Comparison of ENCODE assay signal across 9 cellular contexts in genomic region chr7:75993689-75994387, GRCh38. TPM values are rescaled to one million over a fixed set of nuclear protein-coding genes. Genes with fewer than 3 reads are reported as not detected.
A peak's percentile ranks its signal among the peaks of the same experiment; 100 is the strongest.
DNase-seq lines count a peak whose midpoint lies in the region; ATAC-seq, FAIRE-seq and TF ChIP-seq lines count a peak whose summit lies in the region.
"Had no signal": no experiment of that assay in that cellular context is flagged by ENCODE, and none has a peak within 500 bp of the region (broad histone marks: within the 10 kb centered on the region; RNA-seq: fewer than 3 reads in every experiment).

No MANE protein-coding gene starts in this region.

- H3K27ac ChIP-seq in heart right ventricle (peak overlapping the region; percentile 90 to 99 (median 97)), pancreas (peak overlapping the region; percentile 83 to 91 (median 87))

- H3K9me3 ChIP-seq in heart right ventricle (no peaks in the 10 kb centered on the region), pancreas (no peaks in the 10 kb centered on the region)

- FAIRE-seq in pancreas (lab: Jason Lieb, UNC), result no peak
- FAIRE-seq: endometrium had no signal

- H3K27me3 ChIP-seq in GM06990 (replicated peaks; ENCODE audit: control insufficient read depth, insufficient read depth, low read length) (no peaks in the 10 kb centered on the region), H7 (ENCODE audit: control insufficient read depth, insufficient read depth, low read length) (no peaks in the 10 kb centered on the region), heart right ventricle (no peaks in the 10 kb centered on the region), pancreas (no peaks in the 10 kb centered on the region)

- H3K4me1 ChIP-seq in heart right ventricle (peaks cover 20 to 57% (median 44%) of the 10 kb centered on the region in 9 donors), pancreas (peaks cover 0 to 9% (median 0%) of the 10 kb centered on the region in 3 donors)

- peaks cover 6% of the 10 kb centered on the region for H3K36me3 ChIP-seq in GM06990 (ENCODE audit: control insufficient read depth, insufficient read depth, low read length)
- no peaks in the 10 kb centered on the region for H3K36me3 ChIP-seq in H7 (replicated peaks; ENCODE audit: control insufficient read depth, insufficient read depth, low read length)
- peaks cover 0 to 13% (median 0%) of the 10 kb centered on the region in 9 donors for H3K36me3 ChIP-seq in heart right ventricle
- no peaks in the 10 kb centered on the region for H3K36me3 ChIP-seq in pancreas

- DNase-seq in GM06990 (ENCODE audit: extremely low read depth, insufficient read length) (no peak), H7 (peak; percentile 98), NCI-H226 (peak; percentile 44), anterior cingulate cortex (lab: John Stamatoyannopoulos, UW) (peak in 47 of 58 donors; percentile 24 to 85 (median 57)), heart right ventricle (peak; percentile 75 to 79), pancreas (peak; percentile 52 to 87 (median 68)), NCI-H128 (lab: John Stamatoyannopoulos, UW; ENCODE audit: unreplicated experiment) (no peak)

- 1% methylated on average over 36 to 40 of the region's 40 CpGs for WGBS in heart right ventricle, 2 donors
- WGBS in pancreas, 2 donors, result 2% methylated on average over 38 to 40 of the region's 40 CpGs

- intact Hi-C loops in heart right ventricle (cut with DNase I) (loop anchor here in 4 of 10 donors (1.0 to 5.0 kb wide), 3 partner anchors 42 to 80 kb away; partner anchors contain the start of gene POR (in 2 of the 4)), pancreas (cut with DNase I) (no loop called here)

- TF ChIP-seq CTCF in GM06990 (IDR thresholded peaks at IDR 0.05; ENCODE audit: insufficient read depth, low read length, poor library complexity, severe bottlenecking), result no peak
- no peak for TF ChIP-seq CTCF in heart right ventricle (IDR thresholded peaks at IDR 0.05)
- TF ChIP-seq CTCF in pancreas (IDR thresholded peaks at IDR 0.05), result no peak

- peak; percentile 30 to 52 (median 45) for ATAC-seq in heart right ventricle
- ATAC-seq in pancreas, result peak; percentile 35 to 46 (median 45)
- ATAC-seq in HG03196 (IDR thresholded peaks at IDR 0.05; ENCODE audit: unreplicated experiment), result no peak

- H3K4me3 ChIP-seq in GM06990 (replicated peaks; ENCODE audit: low read depth, low read length), result peak overlapping the region; percentile 91
- peak overlapping the region; percentile 80 for H3K4me3 ChIP-seq in H7 (ENCODE audit: insufficient read depth, low read depth, low read length)
- H3K4me3 ChIP-seq in heart right ventricle, result peak overlapping the region; percentile 64 to 98 (median 81)
- peak overlapping the region; percentile 60 to 92 (median 76) for H3K4me3 ChIP-seq in pancreas

RNA-seq across cellular contexts. Expression of gene TMEM120A, which starts 0.6 kb away (rescaled TPM):
- 11.0 and 12.8 TPM in 2 replicates for total RNA-seq in H7 (2014; rRNA removed; shearing (Covaris generic))
- 100 to 1,000 TPM; 132 to 192 (median 149) TPM for total RNA-seq in heart right ventricle
- polyA plus RNA-seq in heart right ventricle, result 100 to 1,000 TPM; 179 to 220 TPM
- total RNA-seq in pancreas, result 10 to 100 TPM; 29.5 to 38.7 (median 33.6) TPM
- polyA plus RNA-seq in pancreas, result 10 to 100 TPM; 71.8 to 72.0 TPM

RNA-seq across cellular contexts. Expression of gene STYXL1, which starts 54.0 kb away (rescaled TPM):
- 53.1 and 68.6 TPM in 2 replicates for total RNA-seq in H7 (2014; rRNA removed; shearing (Covaris generic))
- 10 to 100 TPM; 11.0 to 30.0 (median 16.9) TPM for total RNA-seq in heart right ventricle
- 10 to 100 TPM; 41.5 to 53.9 TPM for polyA plus RNA-seq in heart right ventricle
- 10 to 100 TPM; 13.3 to 24.1 (median 20.4) TPM for total RNA-seq in pancreas
- polyA plus RNA-seq in pancreas, result 10 to 100 TPM; 31.2 to 47.6 TPM

RNA-seq across cellular contexts. Expression of gene MDH2, which starts 54.1 kb away (rescaled TPM):
- 206 and 246 TPM in 2 replicates for total RNA-seq in H7 (2014; rRNA removed; shearing (Covaris generic))
- 100 to 1,000 TPM; 383 to 686 (median 453) TPM for total RNA-seq in heart right ventricle
- 100 to 1,000 TPM in 1 of 2 donors, 10 to 100 TPM in 1; 66.1 to 252 TPM for polyA plus RNA-seq in heart right ventricle
- total RNA-seq in pancreas, result 100 to 1,000 TPM in 2 of 6 donors, 10 to 100 TPM in 4; 64.6 to 106 (median 91.4) TPM
- polyA plus RNA-seq in pancreas, result 10 to 100 TPM; 36.3 to 61.5 TPM

Comparison
In these comparisons a context has a peak if more than half of its experiments do, and no peak if none do; other contexts are left out.
1. DNase-seq: peak in H7 (single experiment), NCI-H226 (single experiment), anterior cingulate cortex (47 of 58), heart right ventricle (2 of 2) and pancreas (6 of 6); none in GM06990 (single experiment) and NCI-H128 (single experiment).
2. Peak in every context shown above with its lines, with median percentiles within 50 percentile points of each other: H3K4me3 ChIP-seq.